In genomic region chr5:56696900-56697299, GRCh38 we compare ENCODE assay signal across 2 cellular contexts.
TF ChIP-seq lines count a peak whose summit lies in the region.

No MANE protein-coding gene starts in this region.

TF ChIP-seq in SK-N-SH treated with all-trans-retinoic acid at 6 μM for 48 hours, 23 proteins besides CTCF, POLR2A, EP300 and RAD21 (continued from another document):
- no peak for TF ChIP-seq ISL1 (CRISPR knock-in tag; IDR thresholded peaks at IDR 0.05)
- TF ChIP-seq TOX (CRISPR knock-in tag; IDR thresholded peaks at IDR 0.05; ENCODE audit: borderline replicate concordance) = no peak
- TF ChIP-seq ZNF565 (CRISPR knock-in tag; conservative IDR thresholded peaks at IDR 0.05; ENCODE audit: low read depth) = no peak
- TF ChIP-seq OSR1 (CRISPR knock-in tag; IDR thresholded peaks at IDR 0.05) = no peak
- no peak for TF ChIP-seq ZNF8 (CRISPR knock-in tag; IDR thresholded peaks at IDR 0.05)
- no peak for TF ChIP-seq GLIS3 (CRISPR knock-in tag; IDR thresholded peaks at IDR 0.05)
- TF ChIP-seq ESRRG (CRISPR knock-in tag; IDR thresholded peaks at IDR 0.05) = no peak
- TF ChIP-seq PATZ1 (CRISPR knock-in tag; IDR thresholded peaks at IDR 0.05; ENCODE audit: borderline replicate concordance) = no peak
- no peak for TF ChIP-seq SNAI2 (CRISPR knock-in tag; IDR thresholded peaks at IDR 0.05)

TF ChIP-seq in endothelial cell of umbilical vein, 7 proteins besides CTCF, POLR2A, EP300 and RAD21 (continued from another document):
- TF ChIP-seq GATA2 (IDR thresholded peaks at IDR 0.05; ENCODE audit: insufficient read depth, insufficient read length, low read depth, low read length) = no peak
TF ChIP-seq in endothelial cell of umbilical vein: peak in this region for 0.
